In the genomic region with DNA sequence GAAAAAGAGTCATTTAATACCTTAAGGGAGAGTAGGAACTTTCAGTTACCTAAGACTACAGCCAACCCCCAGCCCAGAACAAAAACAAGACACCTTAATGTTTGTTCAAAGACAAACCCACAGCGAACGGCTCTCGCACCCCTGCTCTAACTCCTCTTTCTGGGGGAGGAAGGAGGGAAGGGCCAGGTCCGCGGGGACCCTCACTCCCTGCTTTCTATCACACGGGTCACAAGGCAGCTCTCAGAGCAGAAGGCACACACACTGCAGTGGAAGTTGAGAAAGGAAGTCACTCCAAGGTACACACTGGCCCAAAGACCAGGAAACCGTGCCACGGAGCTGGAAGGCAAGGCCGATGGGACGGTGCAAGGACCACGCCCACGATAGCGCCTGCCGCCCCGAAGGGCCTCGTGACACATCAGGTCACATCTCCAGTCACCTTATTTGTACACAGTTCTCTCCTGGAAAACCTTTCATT, we compare ENCODE assay signal across 9 cellular contexts. TPM values are rescaled to one million over a fixed set of nuclear protein-coding genes. Genes with fewer than 3 reads are reported as not detected.
DNase-seq lines count a peak whose midpoint lies in the region; ATAC-seq, FAIRE-seq and TF ChIP-seq lines count a peak whose summit lies in the region.
"Had no signal": no experiment of that assay in that cellular context is flagged by ENCODE, and none has a peak within 500 bp of the region (broad histone marks: within the 10 kb centered on the region; RNA-seq: fewer than 3 reads in every experiment).

No MANE protein-coding gene starts in this region.

- H3K9me3 Mint-ChIP-seq in HFFc6 = no peaks in the 10 kb centered on the region
- no peaks in the 10 kb centered on the region for H3K9me3 Mint-ChIP-seq in stimulated activated naive CD8-positive, alpha-beta T cell treated with anti-CD3 and anti-CD28 coated beads, Interleukin-15, amount 100 ng/mL, for 72 hours
- H3K9me3 Mint-ChIP-seq: nephron had no signal

- WGBS in HepG2 (ENCODE audit: low lambda C conversion rate) = 96% methylated on average over 16 of the region's 16 CpGs

- in situ Hi-C loops in HepG2 (cut with HindIII; ENCODE audit: extremely low pct_ligation_motif_present, low pct_unique_long_range_greater_than_20kb) = loop anchor here (25.0 kb wide), 1 partner anchor 230 kb away; a partner anchor contains a TSS

- H3K4me2 ChIP-seq in HepG2 (ENCODE audit: low read depth, low read length) = no peak overlapping the region

- H3K79me2 ChIP-seq in HepG2 (ENCODE audit: insufficient read depth, low read length) = no peaks in the 10 kb centered on the region

- H3K9me3 ChIP-seq in HepG2 (ENCODE audit: low read length) = no peaks in the 10 kb centered on the region

- FAIRE-seq in HepG2 (lab: Jason Lieb, UNC) (no peak), HTR-8/SVneo (lab: Jason Lieb, UNC) (no peak)

- H2AFZ ChIP-seq in HepG2 (ENCODE audit: low read length) = no peak overlapping the region

- no TSS peak for BruUV-seq in HepG2 (replicated peaks; lab: Mats Ljungman, UMichigan)

- no peaks in the 10 kb centered on the region for H4K20me1 ChIP-seq in HepG2 (ENCODE audit: insufficient read depth, low read length)

- no peaks in the 10 kb centered on the region for H3K27me3 ChIP-seq in HepG2 (ENCODE audit: control insufficient read depth in 1 of 2, insufficient read depth in 2 of 2, low read length in 2 of 2)

- H3K4me1 ChIP-seq in HepG2 (ENCODE audit: insufficient read depth, low read length) = no peaks in the 10 kb centered on the region

- no peak overlapping the region for H3K9ac ChIP-seq in HepG2 (ENCODE audit: insufficient read depth, low read depth, low read length)

- CTCF ChIA-PET in HepG2 (lab: Yijun Ruan, JAX; ENCODE audit: low intra/inter-chr PET ratio, low total read pairs) = no interaction called here

- TF ChIP-seq CTCF in HepG2 (CRISPR knock-in tag; IDR thresholded peaks at IDR 0.05) (no peak), HFFc6 (IDR thresholded peaks at IDR 0.05) (no peak)

- DNase-seq in HepG2 (ENCODE audit: low spot score) (no peak), HTR-8/SVneo (ENCODE audit: insufficient read length, low spot score) (no peak), kidney tubule cell (ENCODE audit: low spot score) (no peak), HFFc6 (no peak)
- DNase-seq in stimulated activated naive CD8-positive, alpha-beta T cell treated with anti-CD3 and anti-CD28 coated beads, Interleukin-15, amount 100 ng/mL, for 72 hours = no peak

- intact Hi-C loops in HepG2 (cut with micrococcal nuclease; ENCODE audit: unreplicated experiment) = no loop called here

- H3K27me3 Mint-ChIP-seq in HFFc6 (ENCODE audit: insufficient read depth) = peaks cover 6% of the 10 kb centered on the region
- H3K27me3 Mint-ChIP-seq in stimulated activated naive CD8-positive, alpha-beta T cell treated with anti-CD3 and anti-CD28 coated beads, Interleukin-15, amount 100 ng/mL, for 72 hours = no peaks in the 10 kb centered on the region

- H3K27ac Mint-ChIP-seq in HFFc6 = no peak overlapping the region
- H3K27ac Mint-ChIP-seq in stimulated activated naive CD8-positive, alpha-beta T cell treated with anti-CD3 and anti-CD28 coated beads, Interleukin-15, amount 100 ng/mL, for 72 hours = peak overlapping the region in 1 of 2 donors; percentile 89

- no peak for TF ChIP-seq EP300 in HepG2 (IDR thresholded peaks at IDR 0.05; ENCODE audit: low read depth in 2 of 2, low read length in 2 of 2)
- no peak for TF ChIP-seq EP300 in HepG2 (CRISPR knock-in tag; IDR thresholded peaks at IDR 0.05; ENCODE audit: borderline replicate concordance)

- no peak for TF ChIP-seq RAD21 in HepG2 (CRISPR knock-in tag; IDR thresholded peaks at IDR 0.05)

- no peak overlapping the region for H3K4me3 ChIP-seq in HepG2 (replicated peaks in 1 of 3; ENCODE audit: insufficient read depth in 1 of 3, low read depth in 2 of 3, low read length in 3 of 3)

- peaks cover 43% of the 10 kb centered on the region for H3K36me3 Mint-ChIP-seq in HFFc6 (ENCODE audit: low read depth)

- peaks cover 15% of the 10 kb centered on the region for H3K4me1 Mint-ChIP-seq in HFFc6 (ENCODE audit: low read depth)
- peaks cover 6% of the 10 kb centered on the region for H3K4me1 Mint-ChIP-seq in stimulated activated naive CD8-positive, alpha-beta T cell treated with anti-CD3 and anti-CD28 coated beads, Interleukin-15, amount 100 ng/mL, for 72 hours

- H3K4me3 Mint-ChIP-seq in HFFc6 = no peak overlapping the region
- no peak overlapping the region for H3K4me3 Mint-ChIP-seq in stimulated activated naive CD8-positive, alpha-beta T cell treated with anti-CD3 and anti-CD28 coated beads, Interleukin-15, amount 100 ng/mL, for 72 hours
- H3K4me3 Mint-ChIP-seq: nephron had no signal

- POLR2A ChIA-PET in HepG2 (lab: Yijun Ruan, JAX) = interaction anchor here (1.1 kb wide), 1 partner anchor 44 kb away, joined by 3 read pairs; no protein-coding TSS in a partner anchor

- H3K36me3 ChIP-seq in HepG2 (replicated peaks in 1 of 2; ENCODE audit: control insufficient read depth in 1 of 2, insufficient read depth in 2 of 2, low read length in 2 of 2) = peaks cover 57 to 66% of the 10 kb centered on the region in 2 experiments

- H3K27ac ChIP-seq in HepG2 (ENCODE audit: extremely low read length, insufficient read depth, low read length) = no peak overlapping the region

- ATAC-seq in GM18502 (IDR thresholded peaks at IDR 0.05; ENCODE audit: poor library complexity, unreplicated experiment) = peak; percentile 28
- ATAC-seq in GM21390 (IDR thresholded peaks at IDR 0.05; ENCODE audit: unreplicated experiment) = peak; percentile 25
- peak; percentile 26 for ATAC-seq in HG03439 (IDR thresholded peaks at IDR 0.05; ENCODE audit: unreplicated experiment)
- no peak for ATAC-seq in HepG2
- no peak for ATAC-seq in stimulated activated naive CD8-positive, alpha-beta T cell treated with anti-CD3 and anti-CD28 coated beads, Interleukin-15, amount 100 ng/mL, for 72 hours

- no peak; a peak in 1 of 4 replicates for TF ChIP-seq POLR2A in HepG2 (IDR thresholded peaks at IDR 0.05; ENCODE audit: insufficient read depth in 1 of 2, low read depth in 2 of 2, low read length in 2 of 2)

RNA-seq across cellular contexts. Expression of a gene that starts 10.0 kb away (rescaled TPM):
- not detected in 2 replicates for total RNA-seq in HepG2 (2016; rRNA removed; fragmentation: Illumina TruSeq; extraction: Trizol)
- total RNA-seq in HepG2 (2016; cell fraction: cytosol; rRNA removed; fragmentation: Illumina TruSeq; extraction: Trizol; ENCODE audit: low read depth) = not detected in 2 replicates
- total RNA-seq in HepG2 (2016; cell fraction: insoluble cytoplasmic fraction; rRNA removed; fragmentation: Illumina TruSeq; extraction: Trizol) = not detected in 2 replicates
- 0.19 TPM in 1 of 2 replicates, not detected in the other for total RNA-seq in HepG2 (2016; cell fraction: membrane; rRNA removed; fragmentation: Illumina TruSeq; extraction: Trizol)
- total RNA-seq in HepG2 (2016; cell fraction: nucleus; rRNA removed; fragmentation: Illumina TruSeq; extraction: Trizol) = not detected in 2 replicates
- polyA plus RNA-seq in HepG2 (2011; rRNA removed) = 0.14 TPM in 1 of 2 replicates, not detected in the other
- not detected in 2 replicates for polyA plus RNA-seq in HepG2 (2011; cell fraction: cytosol; rRNA removed)
- polyA plus RNA-seq in HepG2 (2011; cell fraction: nucleus; rRNA removed) = not detected in 2 replicates
- polyA plus RNA-seq in HepG2 (2012) = not detected in 2 replicates
- not detected in 2 replicates for polyA plus RNA-seq in HepG2 (2016; cell fraction: cytosol; fragmentation: Illumina TruSeq; extraction: Trizol; ENCODE audit: low read depth)
- not detected in 2 replicates for polyA plus RNA-seq in HepG2 (2016; cell fraction: insoluble cytoplasmic fraction; fragmentation: Illumina TruSeq; extraction: Trizol; ENCODE audit: low read depth)
- not detected in 2 replicates for polyA plus RNA-seq in HepG2 (2016; cell fraction: membrane; fragmentation: Illumina TruSeq; extraction: Trizol; ENCODE audit: low read depth)
- polyA plus RNA-seq in HepG2 (2016; cell fraction: nucleus; fragmentation: Illumina TruSeq; extraction: Trizol; ENCODE audit: insufficient read depth, low read depth) = not detected in 2 replicates
- polyA minus RNA-seq in HepG2 (2011; rRNA and poly(A)+ RNA removed; ENCODE audit: low replicate concordance) = 0.12 TPM in 1 of 2 replicates, not detected in the other
- polyA minus RNA-seq in HepG2 (2011; cell fraction: cytosol; rRNA and poly(A)+ RNA removed) = not detected in 2 replicates
- polyA minus RNA-seq in HepG2 (2011; cell fraction: nucleus; rRNA and poly(A)+ RNA removed) = not detected in 2 replicates
- total RNA-seq in HFFc6 (2021; fragmentation: NEBNext Ultra II Directional; extraction: Animal tissue kit (Norgen Biotek cat#: 25700)) = not detected

RNA-seq across cellular contexts. Expression of a gene that starts 23.3 kb away (rescaled TPM):
- 345 and 349 TPM in 2 replicates for total RNA-seq in HepG2 (2016; rRNA removed; fragmentation: Illumina TruSeq; extraction: Trizol)
- 202 and 227 TPM in 2 replicates for total RNA-seq in HepG2 (2016; cell fraction: cytosol; rRNA removed; fragmentation: Illumina TruSeq; extraction: Trizol; ENCODE audit: low read depth)
- total RNA-seq in HepG2 (2016; cell fraction: insoluble cytoplasmic fraction; rRNA removed; fragmentation: Illumina TruSeq; extraction: Trizol) = 351 and 370 TPM in 2 replicates
- total RNA-seq in HepG2 (2016; cell fraction: membrane; rRNA removed; fragmentation: Illumina TruSeq; extraction: Trizol) = 185 and 210 TPM in 2 replicates
- total RNA-seq in HepG2 (2016; cell fraction: nucleus; rRNA removed; fragmentation: Illumina TruSeq; extraction: Trizol) = 126 and 138 TPM in 2 replicates
- polyA plus RNA-seq in HepG2 (2011; rRNA removed) = 173 and 193 TPM in 2 replicates
- 139 and 221 TPM in 2 replicates for polyA plus RNA-seq in HepG2 (2011; cell fraction: cytosol; rRNA removed)
- polyA plus RNA-seq in HepG2 (2011; cell fraction: nucleus; rRNA removed) = 209 and 223 TPM in 2 replicates
- 167 and 252 TPM in 2 replicates for polyA plus RNA-seq in HepG2 (2012)
- polyA plus RNA-seq in HepG2 (2016; cell fraction: cytosol; fragmentation: Illumina TruSeq; extraction: Trizol; ENCODE audit: low read depth) = 224 and 244 TPM in 2 replicates
- 425 and 448 TPM in 2 replicates for polyA plus RNA-seq in HepG2 (2016; cell fraction: insoluble cytoplasmic fraction; fragmentation: Illumina TruSeq; extraction: Trizol; ENCODE audit: low read depth)
- polyA plus RNA-seq in HepG2 (2016; cell fraction: membrane; fragmentation: Illumina TruSeq; extraction: Trizol; ENCODE audit: low read depth) = 197 and 214 TPM in 2 replicates
- 269 and 287 TPM in 2 replicates for polyA plus RNA-seq in HepG2 (2016; cell fraction: nucleus; fragmentation: Illumina TruSeq; extraction: Trizol; ENCODE audit: insufficient read depth, low read depth)
- polyA minus RNA-seq in HepG2 (2011; rRNA and poly(A)+ RNA removed; ENCODE audit: low replicate concordance) = 186 and 379 TPM in 2 replicates
- 166 and 175 TPM in 2 replicates for polyA minus RNA-seq in HepG2 (2011; cell fraction: cytosol; rRNA and poly(A)+ RNA removed)
- 55.6 and 67.6 TPM in 2 replicates for polyA minus RNA-seq in HepG2 (2011; cell fraction: nucleus; rRNA and poly(A)+ RNA removed)
- total RNA-seq in HFFc6 (2021; fragmentation: NEBNext Ultra II Directional; extraction: Animal tissue kit (Norgen Biotek cat#: 25700)) = 100 to 1,000 TPM in 3 of 6 experiments, 10 to 100 TPM in 3; 91.4 to 114 (median 97.9) TPM

Comparison
In these comparisons a context has a peak if more than half of its experiments do, and no peak if none do; other contexts are left out.
1. ATAC-seq: peak in GM18502 (single experiment), GM21390 (single experiment) and HG03439 (single experiment); none in HepG2 (single experiment) and stimulated activated naive CD8-positive, alpha-beta T cell treated with anti-CD3 and anti-CD28 coated beads, Interleukin-15, amount 100 ng/mL, for 72 hours (single experiment).